In the genomic region with DNA sequence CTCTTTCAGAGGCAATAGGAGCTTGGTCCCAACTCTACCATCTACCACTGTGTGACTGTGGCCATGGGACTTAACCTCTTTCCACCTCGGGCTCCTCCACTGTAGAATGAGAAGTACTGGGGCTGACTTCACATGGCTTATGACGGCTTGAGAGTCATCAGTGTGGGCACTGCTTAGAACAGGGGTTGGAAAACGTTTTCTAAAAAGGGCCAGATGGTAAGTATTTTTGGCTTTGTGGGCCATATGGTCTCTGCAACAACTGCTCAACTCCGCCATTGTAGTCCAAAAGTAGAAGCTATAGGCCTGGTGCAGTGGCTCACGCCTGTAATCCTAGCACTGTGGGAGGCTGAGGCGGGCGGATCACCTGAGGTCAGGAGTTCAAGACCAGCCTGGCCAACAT, we compare ENCODE assay signal across 18 cellular contexts.
"Had no signal": no experiment of that assay in that cellular context is flagged by ENCODE, and none has a peak within 500 bp of the region (broad histone marks: within the 10 kb centered on the region; RNA-seq: fewer than 3 reads in every experiment).

No MANE protein-coding gene starts in this region.

- H3K27ac Mint-ChIP-seq: activated CD4-positive, alpha-beta T cell treated with anti-CD3 and anti-CD28 coated beads, Interleukin-2, amount 10 ng/mL, durations not matched to agents 7 days and 5 days; activated CD8-positive, alpha-beta T cell treated with anti-CD3 and anti-CD28 coated beads, Interleukin-2, amount 10 ng/mL, durations not matched to agents 7 days and 5 days; activated naive CD4-positive, alpha-beta T cell treated with anti-CD3 and anti-CD28 coated beads for 36 hours; activated T-cell treated with anti-CD3 and anti-CD28 coated beads, Interleukin-2, amount 50 U/mL, for 24 hours; nephron; stimulated activated naive B cell treated with anti-CD40 and anti-IgM and Interleukin-4, amounts not matched to agents 10 μg/mL and 1 μg/mL and 100 μg/mL, for 72 hours had no signal

- H3K9me3 ChIP-seq: gastrocnemius medialis, sigmoid colon, spleen, thoracic aorta, upper lobe of right lung had no signal

- H3K27me3 Mint-ChIP-seq: activated CD4-positive, alpha-beta T cell treated with anti-CD3 and anti-CD28 coated beads, Interleukin-2, amount 10 ng/mL, durations not matched to agents 7 days and 5 days; activated T-cell treated with anti-CD3 and anti-CD28 coated beads, Interleukin-2, amount 50 U/mL, for 24 hours; central memory CD8-positive, alpha-beta T cell; stimulated activated naive B cell treated with anti-CD40 and anti-IgM and Interleukin-4, amounts not matched to agents 10 μg/mL and 1 μg/mL and 100 μg/mL, for 72 hours had no signal

- DNase-seq: activated CD4-positive, alpha-beta T cell treated with anti-CD3 and anti-CD28 coated beads, Interleukin-2, amount 10 ng/mL, durations not matched to agents 7 days and 5 days; activated CD8-positive, alpha-beta T cell treated with anti-CD3 and anti-CD28 coated beads, Interleukin-2, amount 10 ng/mL, durations not matched to agents 7 days and 5 days; activated naive CD4-positive, alpha-beta T cell treated with anti-CD3 and anti-CD28 coated beads for 36 hours; activated T-cell treated with anti-CD3 and anti-CD28 coated beads, Interleukin-2, amount 50 U/mL, for 24 hours; aorta; cortex of kidney; gastrocnemius medialis; head of caudate nucleus; nucleus accumbens; posterior cingulate gyrus; sigmoid colon; spleen; stimulated activated naive B cell treated with anti-CD40 and anti-IgM and Interleukin-4, amounts not matched to agents 10 μg/mL and 1 μg/mL and 100 μg/mL, for 72 hours; upper lobe of right lung had no signal

- H3K27ac ChIP-seq: gastrocnemius medialis, sigmoid colon, thoracic aorta, upper lobe of right lung had no signal

- H3K9me3 Mint-ChIP-seq: activated naive CD4-positive, alpha-beta T cell treated with anti-CD3 and anti-CD28 coated beads for 36 hours; activated T-cell treated with anti-CD3 and anti-CD28 coated beads, Interleukin-2, amount 50 U/mL, for 24 hours; central memory CD8-positive, alpha-beta T cell; nephron; stimulated activated naive B cell treated with anti-CD40 and anti-IgM and Interleukin-4, amounts not matched to agents 10 μg/mL and 1 μg/mL and 100 μg/mL, for 72 hours had no signal

- H3K27me3 ChIP-seq: gastrocnemius medialis, sigmoid colon, spleen, upper lobe of right lung had no signal

- H3K4me3 ChIP-seq: gastrocnemius medialis, lung, sigmoid colon, spleen, thoracic aorta, upper lobe of right lung had no signal

- H3K4me3 Mint-ChIP-seq: activated CD4-positive, alpha-beta T cell treated with anti-CD3 and anti-CD28 coated beads, Interleukin-2, amount 10 ng/mL, durations not matched to agents 7 days and 5 days; activated CD8-positive, alpha-beta T cell treated with anti-CD3 and anti-CD28 coated beads, Interleukin-2, amount 10 ng/mL, durations not matched to agents 7 days and 5 days; activated naive CD4-positive, alpha-beta T cell treated with anti-CD3 and anti-CD28 coated beads for 36 hours; activated T-cell treated with anti-CD3 and anti-CD28 coated beads, Interleukin-2, amount 50 U/mL, for 24 hours; central memory CD8-positive, alpha-beta T cell; nephron; stimulated activated naive B cell treated with anti-CD40 and anti-IgM and Interleukin-4, amounts not matched to agents 10 μg/mL and 1 μg/mL and 100 μg/mL, for 72 hours had no signal

- H3K4me1 ChIP-seq: sigmoid colon had no signal

- H3K36me3 ChIP-seq: gastrocnemius medialis, sigmoid colon, spleen, thoracic aorta, upper lobe of right lung had no signal

- H3K36me3 Mint-ChIP-seq: stimulated activated naive B cell treated with anti-CD40 and anti-IgM and Interleukin-4, amounts not matched to agents 10 μg/mL and 1 μg/mL and 100 μg/mL, for 72 hours had no signal
